In the genomic region with DNA sequence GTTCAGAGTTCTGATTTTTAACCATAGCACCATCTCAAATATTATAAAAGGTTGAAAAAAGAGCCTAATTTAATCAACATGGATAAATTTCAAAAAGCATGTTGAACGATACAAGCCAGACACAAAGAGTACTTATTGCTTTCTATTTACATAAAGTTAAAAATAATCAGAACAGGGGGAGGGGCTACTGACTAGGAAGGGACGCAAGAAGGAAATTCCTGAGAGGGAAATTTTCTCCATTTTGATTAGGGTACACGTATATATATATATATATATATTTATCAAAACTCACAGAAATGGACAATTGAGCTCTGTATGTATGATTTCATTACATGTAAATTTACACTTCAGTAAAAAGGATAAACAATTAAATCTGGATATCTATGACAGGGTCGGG, we compare ENCODE assay signal across 8 cellular contexts. TPM values are rescaled to one million over a fixed set of nuclear protein-coding genes. Genes with fewer than 3 reads are reported as not detected.
DNase-seq lines count a peak whose midpoint lies in the region; ATAC-seq, FAIRE-seq and TF ChIP-seq lines count a peak whose summit lies in the region.

No MANE protein-coding gene starts in this region.

- H3K27ac ChIP-seq in brain microvascular endothelial cell (peak overlapping the region; percentile 76), right lobe of liver (peak overlapping the region; percentile 69 to 79 (median 75)), transverse colon (peak overlapping the region; percentile 71 to 88 (median 81))

- peak overlapping the region; percentile 87 for H3K4me3 ChIP-seq in NB4 (ENCODE audit: low read depth, low read length)
- H3K4me3 ChIP-seq in brain microvascular endothelial cell (ENCODE audit: low read depth, low read length): peak overlapping the region; percentile 78
- peak overlapping the region; percentile 53 to 67 (median 62) for H3K4me3 ChIP-seq in right lobe of liver
- peak overlapping the region in 3 of 4 donors; percentile 53 to 77 (median 76) for H3K4me3 ChIP-seq in transverse colon

- in situ Hi-C loops in brain microvascular endothelial cell (cut with HindIII; ENCODE audit: low pct_ligation_motif_present, low sequenced_read_pairs): no loop called here
- in situ Hi-C loops in transverse colon (cut with MboI; ENCODE audit: low pct_ligation_motif_present in 1 of 4, low pct_unique_long_range_greater_than_20kb in 1 of 4, low sequenced_read_pairs in 3 of 4): loop anchor here in 1 of 4 donors (25.0 kb wide), 1 partner anchor 98 kb away; a partner anchor contains a TSS

- 19% methylated on average over 4 of the region's 4 CpGs for WGBS in right lobe of liver (ENCODE audit: insufficient coverage, low coverage, low lambda C conversion rate, missing lambda C conversion rate)
- WGBS in transverse colon (ENCODE audit: low coverage in 1 of 2), 2 donors: 0 to 31% methylated on average over 3 to 4 of the region's 4 CpGs

- peaks cover 4% of the 10 kb centered on the region for H3K36me3 Mint-ChIP-seq in stimulated activated naive CD8-positive, alpha-beta T cell treated with anti-CD3 and anti-CD28 coated beads, Interleukin-15, Interleukin-2, amounts not matched to agents 100 ng/mL and 50 ng/mL, for 24 hours (ENCODE audit: low read depth)

- H3K27me3 ChIP-seq in brain microvascular endothelial cell (replicated peaks) (no peaks in the 10 kb centered on the region), right lobe of liver (no peaks in the 10 kb centered on the region), transverse colon (no peaks in the 10 kb centered on the region)

- TF ChIP-seq POLR2A in NB4 (IDR thresholded peaks at IDR 0.05; ENCODE audit: extremely low read depth, insufficient read length): no peak
- TF ChIP-seq POLR2A in right lobe of liver (IDR thresholded peaks at IDR 0.05): no peak
- no peak for TF ChIP-seq POLR2A in transverse colon (IDR thresholded peaks at IDR 0.05)

- FAIRE-seq in urothelium cell line (lab: Jason Lieb, UNC): no peak

- H3K4me1 Mint-ChIP-seq in stimulated activated naive CD8-positive, alpha-beta T cell treated with anti-CD3 and anti-CD28 coated beads, Interleukin-15, Interleukin-2, amounts not matched to agents 100 ng/mL and 50 ng/mL, for 24 hours (ENCODE audit: low read depth): peaks cover 12% of the 10 kb centered on the region

- TF ChIP-seq EP300 in transverse colon (IDR thresholded peaks at IDR 0.05; ENCODE audit: low read depth): no peak

- peak overlapping the region; percentile 86 for H3K27ac Mint-ChIP-seq in stimulated activated naive CD8-positive, alpha-beta T cell treated with anti-CD3 and anti-CD28 coated beads, Interleukin-15, Interleukin-2, amounts not matched to agents 100 ng/mL and 50 ng/mL, for 24 hours

- TF ChIP-seq CTCF in NB4 (IDR thresholded peaks at IDR 0.05; ENCODE audit: low read depth, low read length): no peak
- no peak for TF ChIP-seq CTCF in brain microvascular endothelial cell (IDR thresholded peaks at IDR 0.05; ENCODE audit: low read depth, low read length, missing control alignments)
- no peak for TF ChIP-seq CTCF in right lobe of liver (IDR thresholded peaks at IDR 0.05)
- no peak for TF ChIP-seq CTCF in transverse colon (IDR thresholded peaks at IDR 0.05)

- peaks cover 0 to 3% (median 0%) of the 10 kb centered on the region in 4 donors for H3K4me1 ChIP-seq in right lobe of liver
- H3K4me1 ChIP-seq in transverse colon: peaks cover 0 to 13% (median 2%) of the 10 kb centered on the region in 4 donors

- H3K9me3 Mint-ChIP-seq in stimulated activated naive CD8-positive, alpha-beta T cell treated with anti-CD3 and anti-CD28 coated beads, Interleukin-15, Interleukin-2, amounts not matched to agents 100 ng/mL and 50 ng/mL, for 24 hours: no peaks in the 10 kb centered on the region

- DNase-seq in stimulated activated naive CD8-positive, alpha-beta T cell treated with anti-CD3 and anti-CD28 coated beads, Interleukin-15, Interleukin-2, amounts not matched to agents 100 U/mL and 50 U/mL, for 24 hours: no peak
- DNase-seq in NB4 (ENCODE audit: low read depth) (no peak), brain microvascular endothelial cell (no peak), right lobe of liver (no peak), transverse colon (no peak), hippocampal formation (lab: John Stamatoyannopoulos, UW) (no peak), urothelium cell line (ENCODE audit: low spot score) (no peak)

- peak overlapping the region; percentile 86 for H3K4me3 Mint-ChIP-seq in stimulated activated naive CD8-positive, alpha-beta T cell treated with anti-CD3 and anti-CD28 coated beads, Interleukin-15, Interleukin-2, amounts not matched to agents 100 ng/mL and 50 ng/mL, for 24 hours

- H3K9me3 ChIP-seq in right lobe of liver (no peaks in the 10 kb centered on the region), transverse colon (no peaks in the 10 kb centered on the region)

- no peaks in the 10 kb centered on the region for H3K27me3 Mint-ChIP-seq in stimulated activated naive CD8-positive, alpha-beta T cell treated with anti-CD3 and anti-CD28 coated beads, Interleukin-15, Interleukin-2, amounts not matched to agents 100 ng/mL and 50 ng/mL, for 24 hours

- no peak for ATAC-seq in stimulated activated naive CD8-positive, alpha-beta T cell treated with anti-CD3 and anti-CD28 coated beads, Interleukin-15, Interleukin-2, amounts not matched to agents 100 U/mL and 50 U/mL, for 24 hours
- peak; percentile 10 to 65 (median 38) for ATAC-seq in right lobe of liver

- H3K36me3 ChIP-seq in brain microvascular endothelial cell (replicated peaks): no peaks in the 10 kb centered on the region
- H3K36me3 ChIP-seq in right lobe of liver: no peaks in the 10 kb centered on the region
- no peaks in the 10 kb centered on the region for H3K36me3 ChIP-seq in transverse colon

- intact Hi-C loops in right lobe of liver (cut with DNase I) (no loop called here), transverse colon (cut with DNase I; ENCODE audit: low total_unique reads) (no loop called here)

RNA-seq across cellular contexts. Expression of a gene that starts 0.5 kb away (rescaled TPM):
- 10 to 100 TPM in 5 of 6 experiments, 1 to 10 TPM in 1; 10.0 to 13.6 (median 11.0) TPM for total RNA-seq in right lobe of liver
- total RNA-seq in transverse colon: 1 to 10 TPM; 1.8 to 7.8 (median 4.7) TPM

RNA-seq across cellular contexts. Expression of a gene that starts 16.9 kb away (rescaled TPM):
- total RNA-seq in right lobe of liver (1 to 10 TPM in 4 of 6 experiments, under 1 TPM in 2; 0.44 to 1.5 (median 1.0) TPM), transverse colon (1 to 10 TPM in 3 of 4 donors, not detected in 1; 1.2 to 2.4 (median 1.6) TPM)
